ENCODE assay signal across 8 cellular contexts in genomic region chr1:100351095-100351884, GRCh38. TPM values are rescaled to one million over a fixed set of nuclear protein-coding genes. Genes with fewer than 3 reads are reported as not detected.
DNase-seq lines count a peak whose midpoint lies in the region; ATAC-seq, FAIRE-seq and TF ChIP-seq lines count a peak whose summit lies in the region.

No MANE protein-coding gene starts in this region.

- peak overlapping the region; percentile 100 for H3K4me3 Mint-ChIP-seq in endothelial cell (ENCODE audit: unreplicated experiment)
- H3K4me3 Mint-ChIP-seq in mesothelial cell of epicardium, result peak overlapping the region; percentile 82

- H3K36me3 Mint-ChIP-seq in endothelial cell (ENCODE audit: low read depth, unreplicated experiment), result peaks cover 9% of the 10 kb centered on the region
- no peaks in the 10 kb centered on the region for H3K36me3 Mint-ChIP-seq in mesothelial cell of epicardium

- H3K4me1 Mint-ChIP-seq in endothelial cell (ENCODE audit: unreplicated experiment) (peaks cover 35% of the 10 kb centered on the region), mesothelial cell of epicardium (peaks cover 35% of the 10 kb centered on the region)

- TF ChIP-seq CTCF in endothelial cell (IDR thresholded peaks at IDR 0.05; ENCODE audit: unreplicated experiment), result peak; percentile 33
- no peak for TF ChIP-seq CTCF in mesothelial cell of epicardium (IDR thresholded peaks at IDR 0.05; ENCODE audit: unreplicated experiment)

- peak; percentile 86 for DNase-seq in D341Med (ENCODE audit: low spot score)
- peak; percentile 65 for DNase-seq in HTR-8/SVneo (ENCODE audit: insufficient read length, low spot score)
- peak; percentile 89 for DNase-seq in NOMO-1 treated with dmso at 0.1 percent for 144 hours (lab: John Stamatoyannopoulos, UW; ENCODE audit: unreplicated experiment)
- DNase-seq in activated CD8-positive, alpha-beta memory T cell treated with anti-CD3 and anti-CD28 coated beads, Interleukin-2, amount 50 U/mL, for 1 hour (ENCODE audit: extremely low read depth), result peak; percentile 68
- peak; percentile 87 for DNase-seq in endothelial cell (ENCODE audit: low spot score)
- DNase-seq in mesothelial cell of epicardium (ENCODE audit: low spot score in 2 of 2, unreplicated experiment in 2 of 2), result peak; percentile 73 to 88
- DNase-seq in stimulated activated CD8-positive, alpha-beta memory T cell treated with anti-CD3 and anti-CD28 coated beads, Interleukin-15, amount 100 ng/mL, for 4 hours (ENCODE audit: low read depth in 2 of 2), result peak; percentile 71 to 74

- H3K27ac Mint-ChIP-seq in endothelial cell (ENCODE audit: unreplicated experiment) (peak overlapping the region; percentile 100), mesothelial cell of epicardium (peak overlapping the region; percentile 97)

- H3K9me3 Mint-ChIP-seq in endothelial cell (ENCODE audit: unreplicated experiment) (no peaks in the 10 kb centered on the region), mesothelial cell of epicardium (peaks cover 3% of the 10 kb centered on the region)

- H3K27me3 Mint-ChIP-seq in endothelial cell (ENCODE audit: unreplicated experiment) (peaks cover 22% of the 10 kb centered on the region), mesothelial cell of epicardium (ENCODE audit: low read depth) (no peaks in the 10 kb centered on the region)

- peak; percentile 55 for ATAC-seq in GM21381 (IDR thresholded peaks at IDR 0.05; ENCODE audit: unreplicated experiment)

- no peak for FAIRE-seq in HTR-8/SVneo (lab: Jason Lieb, UNC)

RNA-seq across cellular contexts. Expression of gene CDC14A, which starts 1.0 kb away (rescaled TPM):
- 12.9 TPM for total RNA-seq in endothelial cell (ENCODE audit: unreplicated experiment)
- total RNA-seq in mesothelial cell of epicardium, result 19.5 to 21.4 TPM (median 20.1 TPM) in 3 replicates

Comparison
In these comparisons a context has a peak if more than half of its experiments do, and no peak if none do; other contexts are left out.
1. Peak in every context shown above with its lines: DNase-seq and ATAC-seq.